1 cellular context compared by ENCODE assay signal in genomic region chr7:112452102-112452888, GRCh38.
A peak's percentile ranks its signal among the peaks of the same experiment; 100 is the strongest.
TF ChIP-seq lines count a peak whose summit lies in the region.

No MANE protein-coding gene starts in this region.

TF ChIP-seq in HEK293, 187 proteins besides CTCF, POLR2A, EP300 and RAD21 (continued from another document and continues in another):
- TF ChIP-seq REST (tag by site-specific recombination; IDR thresholded peaks at IDR 0.05) (no peak), KLF7 (tag by site-specific recombination; IDR thresholded peaks at IDR 0.05; ENCODE audit: borderline replicate concordance) (no peak), ZSCAN5A (tag by site-specific recombination; IDR thresholded peaks at IDR 0.05) (no peak), GLIS1 (tag by site-specific recombination; IDR thresholded peaks at IDR 0.05) (peak; percentile 85), ZNF362 (tag by site-specific recombination; IDR thresholded peaks at IDR 0.05) (peak; percentile 99), ZNF621 (tag by site-specific recombination; IDR thresholded peaks at IDR 0.05) (no peak), ZNF114 (tag by site-specific recombination; IDR thresholded peaks at IDR 0.05) (no peak), ZBTB20 (tag by site-specific recombination; IDR thresholded peaks at IDR 0.05) (peak; percentile 22; the same call in 1 of the 2 replicates), ZXDB (tag by site-specific recombination; IDR thresholded peaks at IDR 0.05) (no peak), ZNF785 (tag by site-specific recombination; IDR thresholded peaks at IDR 0.05) (no peak), ZNF174 (tag by site-specific recombination; IDR thresholded peaks at IDR 0.05) (no peak), ZNF366 (tag by site-specific recombination; conservative IDR thresholded peaks at IDR 0.05) (peak; percentile 81), ZNF600 (tag by site-specific recombination; IDR thresholded peaks at IDR 0.05) (peak; percentile 60; the same call in 1 of the 2 replicates), ZNF518A (tag by site-specific recombination; conservative IDR thresholded peaks at IDR 0.05; ENCODE audit: low read depth) (no peak), ZNF510 (tag by site-specific recombination; IDR thresholded peaks at IDR 0.05; ENCODE audit: insufficient replicate concordance) (no peak), KLF1 (tag by site-specific recombination; IDR thresholded peaks at IDR 0.05) (no peak), ZFP3 (tag by site-specific recombination; IDR thresholded peaks at IDR 0.05; ENCODE audit: low read depth) (peak; percentile 59), ZBTB6 (tag by site-specific recombination; IDR thresholded peaks at IDR 0.05) (peak; percentile 65; the same call in 1 of the 2 replicates), ZNF558 (tag by site-specific recombination; IDR thresholded peaks at IDR 0.05) (no peak), ZNF677 (tag by site-specific recombination; IDR thresholded peaks at IDR 0.05) (no peak), INSM2 (tag by site-specific recombination; IDR thresholded peaks at IDR 0.05) (no peak; the same call in 1 of the 2 replicates), ZFP41 (tag by site-specific recombination; IDR thresholded peaks at IDR 0.05; ENCODE audit: borderline replicate concordance) (no peak), ZNF473 (tag by site-specific recombination; IDR thresholded peaks at IDR 0.05) (no peak), ZNF394 (tag by site-specific recombination; IDR thresholded peaks at IDR 0.05; ENCODE audit: borderline replicate concordance) (no peak), ZFP69B (tag by site-specific recombination; IDR thresholded peaks at IDR 0.05) (no peak), PRDM6 (tag by site-specific recombination; IDR thresholded peaks at IDR 0.05) (peak; percentile 66), ZNF48 (tag by site-specific recombination; IDR thresholded peaks at IDR 0.05) (no peak), ZBTB21 (tag by site-specific recombination; IDR thresholded peaks at IDR 0.05) (no peak), ZBTB48 (tag by site-specific recombination; IDR thresholded peaks at IDR 0.05) (peak; percentile 86), ZBTB17 (tag by site-specific recombination; IDR thresholded peaks at IDR 0.05) (peak; percentile 54), WT1 (tag by site-specific recombination; IDR thresholded peaks at IDR 0.05) (peak; percentile 75), ZNF629 (tag by site-specific recombination; IDR thresholded peaks at IDR 0.05) (peak; percentile 32), ZNF585B (tag by site-specific recombination; IDR thresholded peaks at IDR 0.05) (no peak), ZEB2 (tag by site-specific recombination; IDR thresholded peaks at IDR 0.05) (0 out of 2 replicates have a peak, but pooled peaks have one; percentile 12), ZNF433 (tag by site-specific recombination; IDR thresholded peaks at IDR 0.05; ENCODE audit: low read depth) (no peak), GLI2 (tag by site-specific recombination; IDR thresholded peaks at IDR 0.05; ENCODE audit: borderline replicate concordance, low read depth) (no peak), ZNF658 (tag by site-specific recombination; IDR thresholded peaks at IDR 0.05) (no peak), ZNF837 (tag by site-specific recombination; IDR thresholded peaks at IDR 0.05) (no peak), PRDM1 (tag by site-specific recombination; IDR thresholded peaks at IDR 0.05) (peak; percentile 39; the same call in 1 of the 2 replicates), REPIN1 (tag by site-specific recombination; IDR thresholded peaks at IDR 0.05; ENCODE audit: low read depth) (no peak), ZIC2 (tag by site-specific recombination; IDR thresholded peaks at IDR 0.05) (peak; percentile 37; the same call in 1 of the 2 replicates), PBX3 (CRISPR knock-in tag; IDR thresholded peaks at IDR 0.05) (no peak), ZNF211 (tag by site-specific recombination; IDR thresholded peaks at IDR 0.05; ENCODE audit: low read depth) (no peak), ZNF391 (tag by site-specific recombination; IDR thresholded peaks at IDR 0.05; ENCODE audit: borderline replicate concordance, low read depth) (no peak), ZNF426 (tag by site-specific recombination; IDR thresholded peaks at IDR 0.05) (no peak), FEZF1 (tag by site-specific recombination; IDR thresholded peaks at IDR 0.05) (no peak), PRDM4 (tag by site-specific recombination; IDR thresholded peaks at IDR 0.05) (no peak)
